1 cellular context compared by ENCODE assay signal in genomic region chr7:119756687-119757086, GRCh38.
TF ChIP-seq lines count a peak whose summit lies in the region.

No MANE protein-coding gene starts in this region.

TF ChIP-seq in GM23338, 12 proteins besides CTCF, POLR2A, EP300 and RAD21:
- TF ChIP-seq POLR2AphosphoS5 (IDR thresholded peaks at IDR 0.05; ENCODE audit: low read depth), result no peak
- TF ChIP-seq, protein P1, sequence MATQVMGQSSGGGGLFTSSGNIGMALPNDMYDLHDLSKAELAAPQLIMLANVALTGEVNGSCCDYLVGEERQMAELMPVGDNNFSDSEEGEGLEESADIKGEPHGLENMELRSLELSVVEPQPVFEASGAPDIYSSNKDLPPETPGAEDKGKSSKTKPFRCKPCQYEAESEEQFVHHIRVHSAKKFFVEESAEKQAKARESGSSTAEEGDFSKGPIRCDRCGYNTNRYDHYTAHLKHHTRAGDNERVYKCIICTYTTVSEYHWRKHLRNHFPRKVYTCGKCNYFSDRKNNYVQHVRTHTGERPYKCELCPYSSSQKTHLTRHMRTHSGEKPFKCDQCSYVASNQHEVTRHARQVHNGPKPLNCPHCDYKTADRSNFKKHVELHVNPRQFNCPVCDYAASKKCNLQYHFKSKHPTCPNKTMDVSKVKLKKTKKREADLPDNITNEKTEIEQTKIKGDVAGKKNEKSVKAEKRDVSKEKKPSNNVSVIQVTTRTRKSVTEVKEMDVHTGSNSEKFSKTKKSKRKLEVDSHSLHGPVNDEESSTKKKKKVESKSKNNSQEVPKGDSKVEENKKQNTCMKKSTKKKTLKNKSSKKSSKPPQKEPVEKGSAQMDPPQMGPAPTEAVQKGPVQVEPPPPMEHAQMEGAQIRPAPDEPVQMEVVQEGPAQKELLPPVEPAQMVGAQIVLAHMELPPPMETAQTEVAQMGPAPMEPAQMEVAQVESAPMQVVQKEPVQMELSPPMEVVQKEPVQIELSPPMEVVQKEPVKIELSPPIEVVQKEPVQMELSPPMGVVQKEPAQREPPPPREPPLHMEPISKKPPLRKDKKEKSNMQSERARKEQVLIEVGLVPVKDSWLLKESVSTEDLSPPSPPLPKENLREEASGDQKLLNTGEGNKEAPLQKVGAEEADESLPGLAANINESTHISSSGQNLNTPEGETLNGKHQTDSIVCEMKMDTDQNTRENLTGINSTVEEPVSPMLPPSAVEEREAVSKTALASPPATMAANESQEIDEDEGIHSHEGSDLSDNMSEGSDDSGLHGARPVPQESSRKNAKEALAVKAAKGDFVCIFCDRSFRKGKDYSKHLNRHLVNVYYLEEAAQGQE (IDR thresholded peaks at IDR 0.05; ENCODE audit: unreplicated experiment), result no peak
- no peak for TF ChIP-seq ZNF462 (CRISPR knock-in tag; IDR thresholded peaks at IDR 0.05)
- TF ChIP-seq ZNF331 (CRISPR knock-in tag; IDR thresholded peaks at IDR 0.05; ENCODE audit: low read depth), result no peak
- TF ChIP-seq JUNB (IDR thresholded peaks at IDR 0.05; ENCODE audit: unreplicated experiment), result no peak
- no peak for TF ChIP-seq NANOG (IDR thresholded peaks at IDR 0.05; ENCODE audit: borderline replicate concordance)
- no peak for TF ChIP-seq EZH2 (IDR thresholded peaks at IDR 0.05; ENCODE audit: low read depth, unreplicated experiment)
- TF ChIP-seq STAT1 (IDR thresholded peaks at IDR 0.05; ENCODE audit: unreplicated experiment), result no peak
- TF ChIP-seq EZH2phosphoT487 (IDR thresholded peaks at IDR 0.05; ENCODE audit: unreplicated experiment), result no peak
